ENCODE assay signal across 8 cellular contexts in genomic region chr1:39104158-39105060, GRCh38.
DNase-seq lines count a peak whose midpoint lies in the region; ATAC-seq and TF ChIP-seq lines count a peak whose summit lies in the region.

No MANE protein-coding gene starts in this region.

- H3K27me3 ChIP-seq in heart right ventricle, result peaks cover 0 to 4% (median 0%) of the 10 kb centered on the region in 7 donors

- H3K4me3 Mint-ChIP-seq in activated naive CD4-positive, alpha-beta T cell treated with anti-CD3 and anti-CD28 coated beads for 36 hours, result peak overlapping the region; percentile 56
- H3K4me3 Mint-ChIP-seq in activated CD4-positive, alpha-beta memory T cell treated with anti-CD3 and anti-CD28 coated beads for 36 hours, result peak overlapping the region; percentile 56
- H3K4me3 Mint-ChIP-seq in progenitor cell of endocrine pancreas (ENCODE audit: low read depth), result peak overlapping the region; percentile 75

- H3K36me3 ChIP-seq in heart right ventricle, result no peaks in the 10 kb centered on the region

- H3K27ac Mint-ChIP-seq in activated naive CD4-positive, alpha-beta T cell treated with anti-CD3 and anti-CD28 coated beads for 36 hours, result no peak overlapping the region
- H3K27ac Mint-ChIP-seq in activated CD4-positive, alpha-beta memory T cell treated with anti-CD3 and anti-CD28 coated beads for 36 hours, result no peak overlapping the region
- peak overlapping the region; percentile 98 for H3K27ac Mint-ChIP-seq in progenitor cell of endocrine pancreas

- H3K4me1 ChIP-seq in heart right ventricle, result peaks cover 7 to 68% (median 59%) of the 10 kb centered on the region in 9 donors

- peak; percentile 1 to 36 (median 14) for ATAC-seq in heart right ventricle
- no peak for ATAC-seq in GM18505 (IDR thresholded peaks at IDR 0.05; ENCODE audit: unreplicated experiment)

- TF ChIP-seq CTCF in heart right ventricle (IDR thresholded peaks at IDR 0.05), result no peak
- no peak for TF ChIP-seq CTCF in progenitor cell of endocrine pancreas (IDR thresholded peaks at IDR 0.05; ENCODE audit: unreplicated experiment)

- peak overlapping the region; percentile 82 to 98 (median 94) for H3K27ac ChIP-seq in heart right ventricle

- no peaks in the 10 kb centered on the region for H3K9me3 ChIP-seq in heart right ventricle

- DNase-seq in activated naive CD4-positive, alpha-beta T cell treated with anti-CD3 and anti-CD28 coated beads for 36 hours, result no peak
- no peak for DNase-seq in activated naive CD4-positive, alpha-beta T cell treated with Interleukin-2 at 50 U/mL for 16 hours
- DNase-seq in activated CD4-positive, alpha-beta memory T cell treated with anti-CD3 and anti-CD28 coated beads for 36 hours, result no peak
- DNase-seq in heart right ventricle, result no peak
- DNase-seq in progenitor cell of endocrine pancreas (ENCODE audit: low spot score, unreplicated experiment), result no peak
- no peak for DNase-seq in OCI-M1 (lab: John Stamatoyannopoulos, UW)
- DNase-seq in erythroblast (lab: John Stamatoyannopoulos, UW), result no peak

- H3K9me3 Mint-ChIP-seq in activated naive CD4-positive, alpha-beta T cell treated with anti-CD3 and anti-CD28 coated beads for 36 hours, result no peaks in the 10 kb centered on the region
- H3K9me3 Mint-ChIP-seq in activated CD4-positive, alpha-beta memory T cell treated with anti-CD3 and anti-CD28 coated beads for 36 hours, result no peaks in the 10 kb centered on the region
- H3K9me3 Mint-ChIP-seq in progenitor cell of endocrine pancreas (ENCODE audit: low read depth), result no peaks in the 10 kb centered on the region

- POLR2A ChIA-PET in activated CD4-positive, alpha-beta memory T cell treated with anti-CD3 and anti-CD28 coated beads for 36 hours (lab: Charles Lee), result interaction anchor here (0.7 kb wide), 1 partner anchor 471 kb away, joined by 3 read pairs; no protein-coding TSS in a partner anchor

- H3K4me3 ChIP-seq in heart right ventricle, result peak overlapping the region; percentile 52 to 89 (median 83)

- 25 to 29% methylated on average over 25 of the region's 25 CpGs for WGBS in heart right ventricle, 2 donors

- TF ChIP-seq POLR2A in erythroblast (IDR thresholded peaks at IDR 0.05; ENCODE audit: low read length) (no peak), GM18505 (IDR thresholded peaks at IDR 0.05; ENCODE audit: borderline replicate concordance, extremely low read depth, insufficient read depth, insufficient read length) (no peak)

- peaks cover 8% of the 10 kb centered on the region for H3K27me3 Mint-ChIP-seq in activated naive CD4-positive, alpha-beta T cell treated with anti-CD3 and anti-CD28 coated beads for 36 hours (ENCODE audit: low read depth)
- peaks cover 2% of the 10 kb centered on the region for H3K27me3 Mint-ChIP-seq in activated CD4-positive, alpha-beta memory T cell treated with anti-CD3 and anti-CD28 coated beads for 36 hours
- H3K27me3 Mint-ChIP-seq in progenitor cell of endocrine pancreas, result no peaks in the 10 kb centered on the region

- H3K4me1 Mint-ChIP-seq in activated naive CD4-positive, alpha-beta T cell treated with anti-CD3 and anti-CD28 coated beads for 36 hours (ENCODE audit: low read depth), result peaks cover 35% of the 10 kb centered on the region
- peaks cover 34% of the 10 kb centered on the region for H3K4me1 Mint-ChIP-seq in activated CD4-positive, alpha-beta memory T cell treated with anti-CD3 and anti-CD28 coated beads for 36 hours (ENCODE audit: low read depth)
- peaks cover 27% of the 10 kb centered on the region for H3K4me1 Mint-ChIP-seq in progenitor cell of endocrine pancreas (ENCODE audit: low read depth)

- CTCF ChIA-PET in activated naive CD4-positive, alpha-beta T cell treated with anti-CD3 and anti-CD28 coated beads for 36 hours (lab: Charles Lee), result interaction anchor here (0.6 to 1.5 kb wide), 7 partner anchors 78 to 848 kb away, joined by 3 to 8 read pairs (median 3); partner anchors contain the start of gene NDUFS5
- CTCF ChIA-PET in activated CD4-positive, alpha-beta memory T cell treated with anti-CD3 and anti-CD28 coated beads for 36 hours (lab: Charles Lee), result interaction anchor here (0.9 to 1.5 kb wide), 6 partner anchors 12 to 306 kb away, joined by 3 to 7 read pairs (median 4); no protein-coding TSS in a partner anchor

- no peaks in the 10 kb centered on the region for H3K36me3 Mint-ChIP-seq in activated naive CD4-positive, alpha-beta T cell treated with anti-CD3 and anti-CD28 coated beads for 36 hours (ENCODE audit: low read depth)
- H3K36me3 Mint-ChIP-seq in activated CD4-positive, alpha-beta memory T cell treated with anti-CD3 and anti-CD28 coated beads for 36 hours, result no peaks in the 10 kb centered on the region
- H3K36me3 Mint-ChIP-seq in progenitor cell of endocrine pancreas (ENCODE audit: insufficient read depth), result no peaks in the 10 kb centered on the region

- intact Hi-C loops in activated naive CD4-positive, alpha-beta T cell treated with anti-CD3 and anti-CD28 coated beads for 36 hours (cut with micrococcal nuclease), result loop anchor here (5.0 to 10.0 kb wide), 3 partner anchors 293 to 620 kb away; no protein-coding TSS in a partner anchor
- intact Hi-C loops in activated CD4-positive, alpha-beta memory T cell treated with anti-CD3 and anti-CD28 coated beads for 36 hours (cut with micrococcal nuclease), result loop anchor here (5.0 kb wide), 1 partner anchor 293 kb away; no protein-coding TSS in a partner anchor
- intact Hi-C loops in heart right ventricle (cut with DNase I), result loop anchor here (1.0 to 10.0 kb wide), 11 partner anchors 33 to 430 kb away; no protein-coding TSS in a partner anchor
